In the genomic region with DNA sequence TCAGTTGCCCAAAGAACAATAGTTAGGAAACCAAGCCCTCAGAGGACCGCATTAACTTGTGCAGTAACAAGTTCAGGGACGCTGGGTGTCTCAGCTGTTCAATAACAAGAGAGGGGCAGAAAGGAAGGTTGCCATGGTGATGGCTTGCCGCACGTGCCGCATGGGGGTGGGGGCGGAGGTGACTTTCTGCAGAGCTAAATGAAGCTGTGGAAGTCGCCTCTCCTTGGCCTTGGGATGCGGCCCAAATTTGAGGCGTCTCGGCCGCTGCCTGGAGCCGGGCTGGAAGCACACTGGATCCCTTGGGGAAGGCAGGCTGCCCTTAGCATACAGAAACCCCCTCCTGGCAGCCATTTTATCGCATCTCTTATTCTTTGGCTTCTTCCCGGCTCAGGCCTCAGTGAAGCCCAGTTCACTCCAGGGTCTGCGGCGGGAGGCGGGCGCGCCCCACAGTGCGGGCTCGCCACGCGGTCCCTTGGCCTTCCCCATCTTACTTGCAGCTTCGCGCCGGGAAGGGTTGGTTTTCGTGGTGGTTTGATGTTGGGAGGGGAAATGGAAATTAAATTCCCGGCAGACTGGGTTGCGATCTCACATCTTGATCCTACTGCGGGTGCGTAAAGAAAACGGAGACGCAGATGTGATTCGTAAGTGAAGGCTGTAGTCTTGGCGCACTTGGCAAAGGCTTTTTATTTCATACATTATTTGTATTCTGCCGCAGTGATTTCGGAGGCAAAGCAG, we compare ENCODE assay signal across 9 cellular contexts.
DNase-seq lines count a peak whose midpoint lies in the region; ATAC-seq, FAIRE-seq and TF ChIP-seq lines count a peak whose summit lies in the region.
"Had no signal": no experiment of that assay in that cellular context is flagged by ENCODE, and none has a peak within 500 bp of the region (broad histone marks: within the 10 kb centered on the region; RNA-seq: fewer than 3 reads in every experiment).

No MANE protein-coding gene starts in this region.

- peak; percentile 17 for DNase-seq in GM13976 (ENCODE audit: low spot score)
- DNase-seq in NCI-H69 (lab: John Stamatoyannopoulos, UW): peak; percentile 88
- DNase-seq in foreskin keratinocyte: peak in 1 of 2 donors; percentile 12
- DNase-seq in nucleus accumbens (lab: John Stamatoyannopoulos, UW): peak in 49 of 56 donors; percentile 1 to 84 (median 54)
- DNase-seq in GDM1 (lab: John Stamatoyannopoulos, UW): no peak
- no peak for DNase-seq in omental fat pad (ENCODE audit: low spot score)
- DNase-seq in H54 (ENCODE audit: insufficient read length, low spot score): no peak

- in situ Hi-C loops in GM13976 (cut with MboI; ENCODE audit: low sequenced_read_pairs, unreplicated experiment): no loop called here

- ATAC-seq in foreskin keratinocyte (peak; percentile 68), GM21737 (IDR thresholded peaks at IDR 0.05; ENCODE audit: unreplicated experiment) (no peak), omental fat pad (ENCODE audit: low FRiP score) (no peak)

- TF ChIP-seq POLR2A in H54 (IDR thresholded peaks at IDR 0.05; ENCODE audit: low read depth, low read length): no peak

- TF ChIP-seq CTCF in GM13976 (IDR thresholded peaks at IDR 0.05; ENCODE audit: borderline replicate concordance, control extremely low read depth, extremely low read depth, insufficient read depth, missing control alignments) (no peak), foreskin keratinocyte (conservative IDR thresholded peaks at IDR 0.05) (no peak), omental fat pad (IDR thresholded peaks at IDR 0.05) (no peak)

- peaks cover 5% of the 10 kb centered on the region for H3K4me1 ChIP-seq in foreskin keratinocyte

- H3K27ac ChIP-seq in foreskin keratinocyte: no peak overlapping the region
- H3K27ac ChIP-seq: tibial artery had no signal

- no peaks in the 10 kb centered on the region for H3K27me3 ChIP-seq in foreskin keratinocyte

- FAIRE-seq in H54 (lab: Jason Lieb, UNC): no peak

Comparison
In these comparisons a context has a peak if more than half of its experiments do, and no peak if none do; other contexts are left out.
1. DNase-seq: peak in GM13976 (single experiment), NCI-H69 (single experiment) and nucleus accumbens (49 of 56); none in GDM1 (single experiment), omental fat pad (single experiment) and H54 (single experiment).